Comparison of ENCODE assay signal across 11 cellular contexts in the genomic region with DNA sequence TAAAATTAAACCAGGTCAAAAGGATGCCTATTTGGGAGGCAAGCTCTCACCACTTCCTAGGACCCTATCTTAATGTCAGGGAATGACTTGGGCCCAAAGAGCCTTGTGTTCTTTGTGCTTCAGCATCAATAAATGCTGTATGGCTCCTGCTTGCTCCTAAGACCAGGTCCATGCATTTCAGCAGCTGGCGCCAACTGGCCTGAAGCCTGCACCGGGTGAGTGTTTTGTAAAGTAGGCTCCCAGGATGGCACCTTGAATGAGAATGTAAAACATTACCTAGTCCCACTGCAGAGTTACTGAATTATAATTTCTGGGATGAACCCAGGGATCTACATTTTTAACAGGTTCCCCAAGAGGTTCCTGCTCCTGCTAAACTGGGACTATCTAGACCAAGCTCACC.
"Had no signal": no experiment of that assay in that cellular context is flagged by ENCODE, and none has a peak within 500 bp of the region (broad histone marks: within the 10 kb centered on the region; RNA-seq: fewer than 3 reads in every experiment).

No MANE protein-coding gene starts in this region.

- DNase-seq: GM23248, GOT3, H7, H9, HCEC 1CT, HFFc6 had no signal

- H3K27ac ChIP-seq: GM23248 had no signal

- H3K4me2 ChIP-seq: GM23338 had no signal

- H2AFZ ChIP-seq: GM23248, GM23338 had no signal

- ATAC-seq: GM23338, HCT116 had no signal

- H3K9me3 ChIP-seq: HAP-1 had no signal

- H3K4me1 ChIP-seq: HAP-1 had no signal

- FAIRE-seq: H1, H54 had no signal

- H3K36me3 ChIP-seq: HAP-1 had no signal

- H3K4me3 ChIP-seq: GM23248, GM23338, HAP-1 had no signal

- H3K9ac ChIP-seq: GM23248 had no signal
